Comparison of ENCODE assay signal across 8 cellular contexts in genomic region chr9:665296-665695, GRCh38.
"Had no signal": no experiment of that assay in that cellular context is flagged by ENCODE, and none has a peak within 500 bp of the region (broad histone marks: within the 10 kb centered on the region; RNA-seq: fewer than 3 reads in every experiment).

No MANE protein-coding gene starts in this region.

- H3K36me3 ChIP-seq: HAP-1 had no signal

- DNase-seq: GM23248, GOT3, H7, HFFc6 had no signal

- ATAC-seq: HCT116, HepG2 had no signal

- H3K4me3 ChIP-seq: GM23248, HAP-1 had no signal

- H3K27ac ChIP-seq: GM23248, HL-60 had no signal

- H3K9me3 ChIP-seq: HAP-1 had no signal

- H3K4me1 ChIP-seq: HAP-1 had no signal
